Comparison of ENCODE assay signal across 1 cellular context in genomic region chr17:13425390-13425789, GRCh38.
TF ChIP-seq lines count a peak whose summit lies in the region.

No MANE protein-coding gene starts in this region.

TF ChIP-seq in GM23338, 12 proteins besides CTCF, POLR2A, EP300 and RAD21 (continued from another document):
- no peak for TF ChIP-seq ZNF462 (CRISPR knock-in tag; IDR thresholded peaks at IDR 0.05)
TF ChIP-seq in GM23338: peak in this region for 0.
